Comparison of ENCODE assay signal across 24 cellular contexts in genomic region chr4:183540498-183540953, GRCh38. TPM values are rescaled to one million over a fixed set of nuclear protein-coding genes. Genes with fewer than 3 reads are reported as not detected.
A peak's percentile ranks its signal among the peaks of the same experiment; 100 is the strongest.
DNase-seq lines count a peak whose midpoint lies in the region; ATAC-seq, FAIRE-seq and TF ChIP-seq lines count a peak whose summit lies in the region.
"Had no signal": no experiment of that assay in that cellular context is flagged by ENCODE, and none has a peak within 500 bp of the region (broad histone marks: within the 10 kb centered on the region; RNA-seq: fewer than 3 reads in every experiment).

No MANE protein-coding gene starts in this region.

- peaks cover 8% of the 10 kb centered on the region for H3K27me3 Mint-ChIP-seq in neural progenitor cell (ENCODE audit: insufficient read depth, low read depth)

- H3K27me3 ChIP-seq in HepG2 (ENCODE audit: control insufficient read depth in 1 of 2, insufficient read depth in 2 of 2, low read length in 2 of 2) (peaks cover 3 to 6% of the 10 kb centered on the region in 2 experiments; a peak in 1 of 5 replicates), right lobe of liver (no peaks in the 10 kb centered on the region), neural progenitor cell (no peaks in the 10 kb centered on the region)
- H3K27me3 ChIP-seq: upper lobe of left lung had no signal

- no peak for TF ChIP-seq POLR2A in HepG2 (IDR thresholded peaks at IDR 0.05; ENCODE audit: insufficient read depth in 1 of 2, low read depth in 2 of 2, low read length in 2 of 2)
- TF ChIP-seq POLR2A in right lobe of liver (IDR thresholded peaks at IDR 0.05) = no peak

- H3K4me2 ChIP-seq in HepG2 (ENCODE audit: low read depth, low read length) (no peak overlapping the region), neural progenitor cell (peak overlapping the region; percentile 51)

- peaks cover 8% of the 10 kb centered on the region for H3K9me3 Mint-ChIP-seq in neural progenitor cell

- H3K9me3 ChIP-seq in HepG2 (ENCODE audit: low read length) = peaks cover 5% of the 10 kb centered on the region; the same call in 1 of the 2 replicates
- no peaks in the 10 kb centered on the region for H3K9me3 ChIP-seq in right lobe of liver
- H3K9me3 ChIP-seq in neural progenitor cell (ENCODE audit: low read depth) = no peaks in the 10 kb centered on the region
- H3K9me3 ChIP-seq: neutrophil had no signal

- H3K36me3 ChIP-seq in HepG2 (replicated peaks in 1 of 2; ENCODE audit: control insufficient read depth in 1 of 2, insufficient read depth in 2 of 2, low read length in 2 of 2) (no peaks in the 10 kb centered on the region), right lobe of liver (no peaks in the 10 kb centered on the region), neural progenitor cell (no peaks in the 10 kb centered on the region)
- H3K36me3 ChIP-seq: neutrophil, upper lobe of left lung had no signal

- H3K79me2 ChIP-seq in HepG2 (ENCODE audit: insufficient read depth, low read length) = no peaks in the 10 kb centered on the region
- H3K79me2 ChIP-seq in neural progenitor cell (ENCODE audit: low read depth) = no peaks in the 10 kb centered on the region

- H3K9ac ChIP-seq in HepG2 (ENCODE audit: insufficient read depth, low read depth, low read length) = no peak overlapping the region
- H3K9ac ChIP-seq in neural progenitor cell = no peak overlapping the region

- FAIRE-seq in HepG2 (lab: Jason Lieb, UNC) = no peak
- FAIRE-seq: colon had no signal

- CTCF ChIA-PET in HepG2 (lab: Yijun Ruan, JAX; ENCODE audit: low intra/inter-chr PET ratio, low total read pairs) = no interaction called here

- peak overlapping the region; percentile 88 for H3K27ac Mint-ChIP-seq in neural progenitor cell
- H3K27ac Mint-ChIP-seq: activated naive CD8-positive, alpha-beta T cell; activated T-helper 1 cell treated with anti-CD3 and anti-CD28 coated beads, Interleukin-12 subunit alpha, Interleukin-12 subunit beta, Interleukin-2, Interleukin-4 antibody, amounts not matched to agents 30 ng/mL and 10 ng/mL and 1 ng/mL, durations not matched to agents 14 hours and 24 hours and 36 hours; effector memory CD8-positive, alpha-beta T cell had no signal

- DNase-seq in HepG2 (ENCODE audit: low spot score) (no peak), right lobe of liver (no peak), glomerular visceral epithelial cell (ENCODE audit: extremely low spot score) (peak; percentile 37), neural progenitor cell (ENCODE audit: low spot score) (no peak)
- no peak for DNase-seq in activated effector memory CD4-positive, alpha-beta T cell treated with Interleukin-2 at 50 U/mL for 16 hours
- no peak for DNase-seq in activated CD4-positive, alpha-beta T cell treated with anti-CD3 and anti-CD28 coated beads for 4 hours
- DNase-seq in activated T-cell treated with anti-CD3 and anti-CD28 coated beads, Interleukin-2, amount 50 U/mL, for 48 hours = no peak
- DNase-seq: activated CD4-positive, alpha-beta T cell treated with anti-CD3 and anti-CD28 coated beads for 48 hours; effector memory CD8-positive, alpha-beta T cell; left ventricle myocardium superior; NCI-H1105 treated with DMSO at 0.1 percent for 48 hours; NCI-H2107; NCI-H526; stimulated activated CD4-positive, alpha-beta T cell treated with anti-CD3 and anti-CD28 coated beads, Interleukin-12 subunit alpha, Interleukin-12 subunit beta, amount 100 ng/mL, for 4 hours; T-helper 2 cell; upper lobe of left lung had no signal

- 67% methylated on average over 10 of the region's 11 CpGs for WGBS in HepG2 (ENCODE audit: low lambda C conversion rate)
- WGBS in right lobe of liver (ENCODE audit: insufficient coverage, low coverage, low lambda C conversion rate, missing lambda C conversion rate) = 67% methylated on average over 9 of the region's 11 CpGs

- TF ChIP-seq CTCF in HepG2 (CRISPR knock-in tag; IDR thresholded peaks at IDR 0.05) (no peak), right lobe of liver (IDR thresholded peaks at IDR 0.05) (no peak), neural progenitor cell (IDR thresholded peaks at IDR 0.05) (no peak)

- H3K4me1 Mint-ChIP-seq in neural progenitor cell = peaks cover 32% of the 10 kb centered on the region

- POLR2A ChIA-PET in HepG2 (lab: Yijun Ruan, JAX) = no interaction called here

- no peak for TF ChIP-seq EP300 in HepG2 (IDR thresholded peaks at IDR 0.05; ENCODE audit: low read depth in 2 of 2, low read length in 2 of 2)
- TF ChIP-seq EP300 in HepG2 (CRISPR knock-in tag; IDR thresholded peaks at IDR 0.05; ENCODE audit: borderline replicate concordance) = no peak

- H4K20me1 ChIP-seq in HepG2 (ENCODE audit: insufficient read depth, low read length) (no peaks in the 10 kb centered on the region), neural progenitor cell (ENCODE audit: low read depth) (no peaks in the 10 kb centered on the region)

- H3K4me3 Mint-ChIP-seq in neural progenitor cell = peak overlapping the region; percentile 7
- H3K4me3 Mint-ChIP-seq: activated naive CD8-positive, alpha-beta T cell; activated T-helper 1 cell treated with anti-CD3 and anti-CD28 coated beads, Interleukin-12 subunit alpha, Interleukin-12 subunit beta, Interleukin-2, Interleukin-4 antibody, amounts not matched to agents 30 ng/mL and 10 ng/mL and 1 ng/mL, durations not matched to agents 14 hours and 24 hours and 36 hours; effector memory CD8-positive, alpha-beta T cell had no signal

- TF ChIP-seq RAD21 in HepG2 (CRISPR knock-in tag; IDR thresholded peaks at IDR 0.05) = no peak

- H3K4me1 ChIP-seq in HepG2 (ENCODE audit: insufficient read depth, low read length) (peaks cover 11% of the 10 kb centered on the region; the same call in 1 of the 2 replicates), right lobe of liver (no peaks in the 10 kb centered on the region), neural progenitor cell (peaks cover 25% of the 10 kb centered on the region)
- H3K4me1 ChIP-seq: upper lobe of left lung had no signal

- H3K36me3 Mint-ChIP-seq in neural progenitor cell = no peaks in the 10 kb centered on the region

- in situ Hi-C loops in HepG2 (cut with HindIII; ENCODE audit: extremely low pct_ligation_motif_present, low pct_unique_long_range_greater_than_20kb) = no loop called here

- BruUV-seq in HepG2 (replicated peaks; lab: Mats Ljungman, UMichigan) = no TSS peak

- H3K27ac ChIP-seq in HepG2 (ENCODE audit: extremely low read length, insufficient read depth, low read length) (no peak overlapping the region), right lobe of liver (no peak overlapping the region), neural progenitor cell (no peak overlapping the region)
- H3K27ac ChIP-seq: HL-60, neutrophil, RWPE1, SK-N-MC, upper lobe of left lung had no signal

- intact Hi-C loops in HepG2 (cut with micrococcal nuclease; ENCODE audit: unreplicated experiment) = no loop called here
- intact Hi-C loops in right lobe of liver (cut with DNase I) = no loop called here

- H2AFZ ChIP-seq in HepG2 (ENCODE audit: low read length) (no peak overlapping the region), neural progenitor cell (replicated peaks) (no peak overlapping the region)

- H3F3A ChIP-seq in neural progenitor cell (ENCODE audit: low read depth) = peaks cover 16% of the 10 kb centered on the region

- ATAC-seq in HepG2 (peak; percentile 80), right lobe of liver (no peak), GM19324 (IDR thresholded peaks at IDR 0.05; ENCODE audit: low FRiP score, unreplicated experiment) (no peak)
- ATAC-seq: effector memory CD8-positive, alpha-beta T cell; left ventricle myocardium superior had no signal

- H3K4me3 ChIP-seq in HepG2 (replicated peaks in 1 of 3; ENCODE audit: insufficient read depth in 1 of 3, low read depth in 2 of 3, low read length in 3 of 3) (no peak overlapping the region), right lobe of liver (no peak overlapping the region), neural progenitor cell (no peak overlapping the region)
- H3K4me3 ChIP-seq: SK-N-MC, upper lobe of left lung had no signal

TF ChIP-seq in HepG2, 621 proteins besides CTCF, POLR2A, EP300 and RAD21:
- TF ChIP-seq CENPBD1 (CRISPR knock-in tag; IDR thresholded peaks at IDR 0.05; ENCODE audit: borderline replicate concordance, low read depth) (no peak), STAG1 (CRISPR knock-in tag; IDR thresholded peaks at IDR 0.05) (0 out of 2 replicates have a peak, but pooled peaks have one; percentile 6)

RNA-seq across cellular contexts. Expression of gene ING2, which starts 35.7 kb away (rescaled TPM):
- total RNA-seq in HepG2 (2016; rRNA removed; fragmentation: Illumina TruSeq; extraction: Trizol) (12.4 and 16.9 TPM in 2 replicates), right lobe of liver (1 to 10 TPM; 3.5 to 7.3 (median 5.6) TPM), neural progenitor cell (ENCODE audit: low replicate concordance) (20.9 and 38.0 TPM in 2 replicates)
- 13.0 and 13.6 TPM in 2 replicates for total RNA-seq in HepG2 (2016; cell fraction: cytosol; rRNA removed; fragmentation: Illumina TruSeq; extraction: Trizol; ENCODE audit: low read depth)
- 12.0 and 13.9 TPM in 2 replicates for total RNA-seq in HepG2 (2016; cell fraction: insoluble cytoplasmic fraction; rRNA removed; fragmentation: Illumina TruSeq; extraction: Trizol)
- total RNA-seq in HepG2 (2016; cell fraction: membrane; rRNA removed; fragmentation: Illumina TruSeq; extraction: Trizol) = 21.5 and 22.6 TPM in 2 replicates
- total RNA-seq in HepG2 (2016; cell fraction: nucleus; rRNA removed; fragmentation: Illumina TruSeq; extraction: Trizol) = 6.1 and 6.7 TPM in 2 replicates
- polyA plus RNA-seq in HepG2 (2011; rRNA removed) = 3.9 and 6.6 TPM in 2 replicates
- polyA plus RNA-seq in HepG2 (2011; cell fraction: cytosol; rRNA removed) = 3.5 and 4.9 TPM in 2 replicates
- polyA plus RNA-seq in HepG2 (2011; cell fraction: nucleus; rRNA removed) = 1.4 and 2.4 TPM in 2 replicates
- polyA plus RNA-seq in HepG2 (2012) = 6.6 and 8.2 TPM in 2 replicates
- 19.9 and 22.4 TPM in 2 replicates for polyA plus RNA-seq in HepG2 (2016; cell fraction: cytosol; fragmentation: Illumina TruSeq; extraction: Trizol; ENCODE audit: low read depth)
- 24.0 and 24.6 TPM in 2 replicates for polyA plus RNA-seq in HepG2 (2016; cell fraction: insoluble cytoplasmic fraction; fragmentation: Illumina TruSeq; extraction: Trizol; ENCODE audit: low read depth)
- 24.5 and 27.0 TPM in 2 replicates for polyA plus RNA-seq in HepG2 (2016; cell fraction: membrane; fragmentation: Illumina TruSeq; extraction: Trizol; ENCODE audit: low read depth)
- polyA plus RNA-seq in HepG2 (2016; cell fraction: nucleus; fragmentation: Illumina TruSeq; extraction: Trizol; ENCODE audit: insufficient read depth, low read depth) = 11.3 and 12.8 TPM in 2 replicates
- polyA minus RNA-seq in HepG2 (2011; rRNA and poly(A)+ RNA removed; ENCODE audit: low replicate concordance) = 0.89 and 0.90 TPM in 2 replicates
- polyA minus RNA-seq in HepG2 (2011; cell fraction: cytosol; rRNA and poly(A)+ RNA removed) = 3.3 and 3.6 TPM in 2 replicates
- 2.9 and 4.6 TPM in 2 replicates for polyA minus RNA-seq in HepG2 (2011; cell fraction: nucleus; rRNA and poly(A)+ RNA removed)
